Comparison of ENCODE assay signal across 8 cellular contexts in the genomic region with DNA sequence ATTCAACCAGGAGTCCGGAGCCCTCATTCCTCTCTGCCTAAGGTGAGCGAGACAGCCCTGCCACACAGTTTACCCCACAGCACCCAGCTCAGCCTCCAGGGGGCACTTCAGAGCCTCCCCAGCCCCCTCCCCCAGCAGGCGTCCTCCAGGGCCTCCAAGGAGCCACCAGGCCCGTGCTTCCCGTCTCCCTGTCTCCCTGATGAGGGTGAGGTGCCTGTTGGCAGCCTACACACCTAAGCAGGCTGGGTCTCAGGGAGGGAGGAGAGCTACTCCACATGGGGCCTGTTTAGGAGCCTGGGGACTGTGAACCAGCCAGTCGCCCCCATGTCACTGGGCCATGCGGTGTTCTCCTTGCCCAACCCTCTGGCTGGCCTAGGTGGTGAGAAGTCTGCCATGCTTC. TPM values are rescaled to one million over a fixed set of nuclear protein-coding genes. Genes with fewer than 3 reads are reported as not detected.
DNase-seq lines count a peak whose midpoint lies in the region; ATAC-seq and TF ChIP-seq lines count a peak whose summit lies in the region.

No MANE protein-coding gene starts in this region.

- no peaks in the 10 kb centered on the region for H3K79me2 ChIP-seq in hepatocyte

- H3K9me2 ChIP-seq in hepatocyte (replicated peaks; ENCODE audit: insufficient read depth): no peaks in the 10 kb centered on the region

- no peaks in the 10 kb centered on the region for H4K20me1 ChIP-seq in hepatocyte (ENCODE audit: insufficient read depth, poor library complexity, severe bottlenecking)

- no peak overlapping the region for H3K27ac Mint-ChIP-seq in natural killer cell treated with Interleukin-12 subunit alpha and Interleukin-12 subunit beta and Interleukin-15 and Interleukin-18, amount 100 ng/mL, for 72 hours

- WGBS in hepatocyte (ENCODE audit: low lambda C conversion rate, missing lambda C conversion rate): 77% methylated on average over 7 of the region's 7 CpGs

- no peak overlapping the region for H3K27ac ChIP-seq in hepatocyte

- no peaks in the 10 kb centered on the region for H3K36me3 Mint-ChIP-seq in natural killer cell treated with Interleukin-12 subunit alpha and Interleukin-12 subunit beta and Interleukin-15 and Interleukin-18, amount 100 ng/mL, for 72 hours

- peaks cover 25% of the 10 kb centered on the region for H3K4me1 ChIP-seq in hepatocyte (ENCODE audit: insufficient read depth)

- ATAC-seq in natural killer cell treated with Interleukin-12 subunit alpha and Interleukin-12 subunit beta and Interleukin-15 and Interleukin-18, amount 100 ng/mL, for 72 hours: no peak
- no peak for ATAC-seq in GM21423 (IDR thresholded peaks at IDR 0.05; ENCODE audit: unreplicated experiment)

- H3K9me3 Mint-ChIP-seq in natural killer cell treated with Interleukin-12 subunit alpha and Interleukin-12 subunit beta and Interleukin-15 and Interleukin-18, amount 100 ng/mL, for 72 hours: no peaks in the 10 kb centered on the region

- no peaks in the 10 kb centered on the region for H3K27me3 ChIP-seq in hepatocyte

- H3K4me3 Mint-ChIP-seq in natural killer cell treated with Interleukin-12 subunit alpha and Interleukin-12 subunit beta and Interleukin-15 and Interleukin-18, amount 100 ng/mL, for 72 hours: no peak overlapping the region

- TF ChIP-seq CTCF in hepatocyte (IDR thresholded peaks at IDR 0.05; ENCODE audit: poor library complexity): peak; percentile 16

- H3K4me1 Mint-ChIP-seq in natural killer cell treated with Interleukin-12 subunit alpha and Interleukin-12 subunit beta and Interleukin-15 and Interleukin-18, amount 100 ng/mL, for 72 hours (ENCODE audit: low read depth in 2 of 2): peaks cover 0 to 4% of the 10 kb centered on the region in 2 donors

- no peaks in the 10 kb centered on the region for H3K9me3 ChIP-seq in hepatocyte (ENCODE audit: low read depth)

- DNase-seq in stimulated activated CD4-positive, alpha-beta T cell treated with anti-CD3 and anti-CD28 coated beads, Interleukin-15, amount 100 ng/mL, for 24 hours: peak; percentile 42
- DNase-seq in stimulated activated CD4-positive, alpha-beta T cell treated with anti-CD3 and anti-CD28 coated beads, Interleukin-4, amount 100 ng/mL, for 24 hours: no peak
- peak; percentile 62 for DNase-seq in UCSD-AML1 (lab: John Stamatoyannopoulos, UW; ENCODE audit: unreplicated experiment)
- DNase-seq in hepatocyte (ENCODE audit: low spot score): no peak
- DNase-seq in natural killer cell treated with Interleukin-12 subunit alpha and Interleukin-12 subunit beta and Interleukin-15 and Interleukin-18, amount 100 ng/mL, for 72 hours (ENCODE audit: low spot score): no peak
- no peak for DNase-seq in NOMO-1 treated with dmso at 0.1 percent for 144 hours (lab: John Stamatoyannopoulos, UW; ENCODE audit: unreplicated experiment)
- DNase-seq in NCI-H2029 treated with DMSO at 0.1 percent for 48 hours (lab: John Stamatoyannopoulos, UW): no peak

- H2AFZ ChIP-seq in hepatocyte: no peak overlapping the region

- H3K36me3 ChIP-seq in hepatocyte (replicated peaks; ENCODE audit: insufficient read depth, low read depth): no peaks in the 10 kb centered on the region

- H3K27me3 Mint-ChIP-seq in natural killer cell treated with Interleukin-12 subunit alpha and Interleukin-12 subunit beta and Interleukin-15 and Interleukin-18, amount 100 ng/mL, for 72 hours: no peaks in the 10 kb centered on the region

- H3K4me3 ChIP-seq in hepatocyte: no peak overlapping the region

- no peak overlapping the region for H3K4me2 ChIP-seq in hepatocyte

RNA-seq across cellular contexts. Expression of gene TRIM8, which starts 28.9 kb away (rescaled TPM):
- 41.3 and 53.3 TPM in 2 replicates for total RNA-seq in hepatocyte
- polyA plus RNA-seq in hepatocyte: 61.2 and 63.4 TPM in 2 replicates
- total RNA-seq in natural killer cell treated with Interleukin-12 subunit alpha and Interleukin-12 subunit beta and Interleukin-15 and Interleukin-18, amount 100 ng/mL, for 72 hours: 10 to 100 TPM; 50.2 to 78.5 TPM

Comparison
In these comparisons a context has a peak if more than half of its experiments do, and no peak if none do; other contexts are left out.
1. DNase-seq: peak in stimulated activated CD4-positive, alpha-beta T cell treated with anti-CD3 and anti-CD28 coated beads, Interleukin-15, amount 100 ng/mL, for 24 hours (single experiment) and UCSD-AML1 (single experiment); none in stimulated activated CD4-positive, alpha-beta T cell treated with anti-CD3 and anti-CD28 coated beads, Interleukin-4, amount 100 ng/mL, for 24 hours (single experiment), hepatocyte (single experiment), natural killer cell treated with Interleukin-12 subunit alpha and Interleukin-12 subunit beta and Interleukin-15 and Interleukin-18, amount 100 ng/mL, for 72 hours (single experiment), NOMO-1 treated with dmso at 0.1 percent for 144 hours (single experiment) and NCI-H2029 treated with DMSO at 0.1 percent for 48 hours (single experiment).